ENCODE assay signal across 9 cellular contexts in genomic region chr4:56544573-56545131, GRCh38. TPM values are rescaled to one million over a fixed set of nuclear protein-coding genes. Genes with fewer than 3 reads are reported as not detected.
A peak's percentile ranks its signal among the peaks of the same experiment; 100 is the strongest.
DNase-seq lines count a peak whose midpoint lies in the region; ATAC-seq and TF ChIP-seq lines count a peak whose summit lies in the region.
"Had no signal": no experiment of that assay in that cellular context is flagged by ENCODE, and none has a peak within 500 bp of the region (broad histone marks: within the 10 kb centered on the region; RNA-seq: fewer than 3 reads in every experiment).

No MANE protein-coding gene starts in this region.

- H3K36me3 ChIP-seq in CD4-positive, CD25-positive, alpha-beta regulatory T cell (ENCODE audit: control insufficient read depth, insufficient read depth, low read length), result no peaks in the 10 kb centered on the region
- H3K36me3 ChIP-seq in endodermal cell (ENCODE audit: control insufficient read depth, insufficient read depth, low read length), result no peaks in the 10 kb centered on the region

- peaks cover 0 to 17% (median 11%) of the 10 kb centered on the region in 4 donors for H3K4me1 Mint-ChIP-seq in CD4-positive, CD25-positive, alpha-beta regulatory T cell
- H3K4me1 Mint-ChIP-seq in endodermal cell (no peaks in the 10 kb centered on the region), mesothelial cell of epicardium (peaks cover 2% of the 10 kb centered on the region)

- H3K36me3 Mint-ChIP-seq in CD4-positive, CD25-positive, alpha-beta regulatory T cell, result peaks cover 3% of the 10 kb centered on the region
- H3K36me3 Mint-ChIP-seq in endodermal cell (ENCODE audit: low read depth), result no peaks in the 10 kb centered on the region
- no peaks in the 10 kb centered on the region for H3K36me3 Mint-ChIP-seq in mesothelial cell of epicardium

- peak overlapping the region in 2 of 4 donors; percentile 36 to 69 for H3K4me3 Mint-ChIP-seq in CD4-positive, CD25-positive, alpha-beta regulatory T cell
- peak overlapping the region; percentile 55 for H3K4me3 Mint-ChIP-seq in endodermal cell
- H3K4me3 Mint-ChIP-seq in mesothelial cell of epicardium, result peak overlapping the region; percentile 73

- no peak overlapping the region for H3K27ac Mint-ChIP-seq in CD4-positive, CD25-positive, alpha-beta regulatory T cell
- H3K27ac Mint-ChIP-seq in endodermal cell (no peak overlapping the region), mesothelial cell of epicardium (peak overlapping the region; percentile 61)

- H3K4me3 ChIP-seq in CD4-positive, CD25-positive, alpha-beta regulatory T cell (ENCODE audit: low read depth, low read length), result no peak overlapping the region
- H3K4me3 ChIP-seq in endodermal cell (ENCODE audit: low read length), result peak overlapping the region; percentile 65

- H3K4me1 ChIP-seq in CD4-positive, CD25-positive, alpha-beta regulatory T cell (ENCODE audit: control insufficient read depth, insufficient read depth, low read length, poor library complexity, severe bottlenecking), result peaks cover 6% of the 10 kb centered on the region
- no peaks in the 10 kb centered on the region for H3K4me1 ChIP-seq in endodermal cell (ENCODE audit: control insufficient read depth, insufficient read depth, low read length)

- H3K27ac ChIP-seq in CD4-positive, CD25-positive, alpha-beta regulatory T cell (ENCODE audit: insufficient read depth, low read length, poor library complexity, severe bottlenecking), result no peak overlapping the region
- no peak overlapping the region for H3K27ac ChIP-seq in endodermal cell (ENCODE audit: low read depth, low read length)
- H3K27ac ChIP-seq: epithelial cell of prostate had no signal

- TF ChIP-seq CTCF in endodermal cell (conservative IDR thresholded peaks at IDR 0.05), result peak; percentile 99
- peak; percentile 99 for TF ChIP-seq CTCF in mesothelial cell of epicardium (IDR thresholded peaks at IDR 0.05; ENCODE audit: unreplicated experiment)

- no peaks in the 10 kb centered on the region for H3K9me3 Mint-ChIP-seq in CD4-positive, CD25-positive, alpha-beta regulatory T cell
- H3K9me3 Mint-ChIP-seq in endodermal cell (no peaks in the 10 kb centered on the region), mesothelial cell of epicardium (no peaks in the 10 kb centered on the region)

- peaks cover 4% of the 10 kb centered on the region for H3K27me3 ChIP-seq in CD4-positive, CD25-positive, alpha-beta regulatory T cell (ENCODE audit: control insufficient read depth, insufficient read depth, low read length)
- H3K27me3 ChIP-seq in endodermal cell (ENCODE audit: control insufficient read depth, insufficient read depth, low read length, poor library complexity, severe bottlenecking), result no peaks in the 10 kb centered on the region

- 17 to 41% methylated on average over 6 to 33 of the region's 33 CpGs for WGBS in endodermal cell (ENCODE audit: insufficient coverage in 1 of 2, insufficient read length in 1 of 2), 2 experiments

- H3K9ac ChIP-seq in endodermal cell (ENCODE audit: extremely low read depth, low read length, poor library complexity, severe bottlenecking), result no peak overlapping the region

- H3K9me3 ChIP-seq in CD4-positive, CD25-positive, alpha-beta regulatory T cell (ENCODE audit: control insufficient read depth in 2 of 2, low read length in 2 of 2), result no peaks in the 10 kb centered on the region
- no peaks in the 10 kb centered on the region for H3K9me3 ChIP-seq in endodermal cell (ENCODE audit: control insufficient read depth, low read length)

- peak; percentile 95 to 98 for ATAC-seq in CD4-positive, CD25-positive, alpha-beta regulatory T cell (ENCODE audit: low read depth in 2 of 2)
- peak; percentile 99 for ATAC-seq in GM19452 (IDR thresholded peaks at IDR 0.05; ENCODE audit: unreplicated experiment)
- peak; percentile 93 for ATAC-seq in HG03565 (IDR thresholded peaks at IDR 0.05; ENCODE audit: unreplicated experiment)

- peak; percentile 68 to 80 (median 78) for DNase-seq in CD4-positive, CD25-positive, alpha-beta regulatory T cell
- DNase-seq in NOMO-1 treated with DMSO at 0.1 percent for 48 hours (lab: John Stamatoyannopoulos, UW; ENCODE audit: unreplicated experiment) (peak; percentile 58), endodermal cell (peak; percentile 97), mesothelial cell of epicardium (ENCODE audit: low spot score in 2 of 2, unreplicated experiment in 2 of 2) (peak; percentile 77 to 97)
- peak; percentile 89 for DNase-seq in activated CD8-positive, alpha-beta memory T cell treated with anti-CD3 and anti-CD28 coated beads, Interleukin-2, amount 50 U/mL, for 4 hours
- peak; percentile 75 to 76 for DNase-seq in stimulated activated CD8-positive, alpha-beta memory T cell treated with anti-CD3 and anti-CD28 coated beads, Interleukin-15, amount 100 ng/mL, for 48 hours (ENCODE audit: low read depth in 2 of 2)

- H3K27me3 Mint-ChIP-seq in CD4-positive, CD25-positive, alpha-beta regulatory T cell, result peaks cover 42% of the 10 kb centered on the region
- H3K27me3 Mint-ChIP-seq in endodermal cell (ENCODE audit: insufficient read depth), result peaks cover 50% of the 10 kb centered on the region
- peaks cover 20% of the 10 kb centered on the region for H3K27me3 Mint-ChIP-seq in mesothelial cell of epicardium (ENCODE audit: low read depth)

RNA-seq across cellular contexts. Expression of gene ARL9, which starts 39.1 kb away (rescaled TPM):
- not detected for total RNA-seq in CD4-positive, CD25-positive, alpha-beta regulatory T cell
- not detected for polyA plus RNA-seq in CD4-positive, CD25-positive, alpha-beta regulatory T cell
- under 1 TPM in 1 of 2 donors, not detected in 1; 0.20 TPM for total RNA-seq in endodermal cell
- 1.3 TPM for polyA plus RNA-seq in endodermal cell (2013, experiment 1 of 2)
- 1.0 TPM for polyA plus RNA-seq in endodermal cell (2013, experiment 2 of 2)
- total RNA-seq in mesothelial cell of epicardium, result 0.73 to 1.1 TPM (median 0.83 TPM) in 3 replicates
